ENCODE assay signal across 2 cellular contexts in genomic region chr14:95421741-95422140, GRCh38.
TF ChIP-seq lines count a peak whose summit lies in the region.

No MANE protein-coding gene starts in this region.

TF ChIP-seq in endothelial cell of umbilical vein, 7 proteins besides CTCF, POLR2A, EP300 and RAD21:
- TF ChIP-seq GATA2 (IDR thresholded peaks at IDR 0.05; ENCODE audit: insufficient read depth, insufficient read length, low read depth, low read length) (peak; percentile 48), EZH2 (IDR thresholded peaks at IDR 0.05; ENCODE audit: borderline replicate concordance, low read depth, low read length, severe bottlenecking) (no peak), MYC (IDR thresholded peaks at IDR 0.05; ENCODE audit: low read depth, low read length) (no peak), FOS (IDR thresholded peaks at IDR 0.05; ENCODE audit: borderline replicate concordance, insufficient read depth, low read length) (no peak), JUN (IDR thresholded peaks at IDR 0.05; ENCODE audit: borderline replicate concordance, insufficient read depth, insufficient read length, low read depth) (no peak)

TF ChIP-seq in HepG2, 621 proteins besides CTCF, POLR2A, EP300 and RAD21:
- TF ChIP-seq ZNF589 (CRISPR knock-in tag; conservative IDR thresholded peaks at IDR 0.05) (no peak), ZSCAN30 (CRISPR knock-in tag; IDR thresholded peaks at IDR 0.05) (no peak), EZH2 (conservative IDR thresholded peaks at IDR 0.05; ENCODE audit: low read depth, low read length) (no peak), ZNF746 (CRISPR knock-in tag; IDR thresholded peaks at IDR 0.05) (no peak), ZNF629 (CRISPR knock-in tag; conservative IDR thresholded peaks at IDR 0.05) (no peak), ZNF816 (CRISPR knock-in tag; IDR thresholded peaks at IDR 0.05; ENCODE audit: borderline replicate concordance) (no peak), GABPA (IDR thresholded peaks at IDR 0.05; ENCODE audit: low read depth, low read length) (no peak), GABPA (CRISPR knock-in tag; IDR thresholded peaks at IDR 0.05; ENCODE audit: low read depth) (no peak), YEATS4 (CRISPR knock-in tag; IDR thresholded peaks at IDR 0.05; ENCODE audit: borderline replicate concordance) (no peak), KLF15 (CRISPR knock-in tag; IDR thresholded peaks at IDR 0.05; ENCODE audit: borderline replicate concordance) (no peak), FLYWCH1 (CRISPR knock-in tag; IDR thresholded peaks at IDR 0.05) (no peak), ZBTB49 (CRISPR knock-in tag; IDR thresholded peaks at IDR 0.05; ENCODE audit: borderline replicate concordance) (no peak), TFAP4 (IDR thresholded peaks at IDR 0.05; ENCODE audit: borderline replicate concordance, low read depth) (no peak), ZNF576 (CRISPR knock-in tag; IDR thresholded peaks at IDR 0.05) (no peak), HOXD1 (CRISPR knock-in tag; IDR thresholded peaks at IDR 0.05) (no peak), BORCS8-MEF2B (CRISPR knock-in tag; IDR thresholded peaks at IDR 0.05) (no peak)
